22 cellular contexts compared by ENCODE assay signal in genomic region chr22:45529966-45530575, GRCh38. TPM values are rescaled to one million over a fixed set of nuclear protein-coding genes. Genes with fewer than 3 reads are reported as not detected.
A peak's percentile ranks its signal among the peaks of the same experiment; 100 is the strongest.
DNase-seq lines count a peak whose midpoint lies in the region; ATAC-seq and TF ChIP-seq lines count a peak whose summit lies in the region.
"Had no signal": no experiment of that assay in that cellular context is flagged by ENCODE, and none has a peak within 500 bp of the region (broad histone marks: within the 10 kb centered on the region; RNA-seq: fewer than 3 reads in every experiment).

No MANE protein-coding gene starts in this region.

- TF ChIP-seq EP300 in SK-N-SH (IDR thresholded peaks at IDR 0.05; ENCODE audit: borderline replicate concordance in 1 of 2, low read depth in 1 of 2, low read length in 1 of 2) (peak in 1 of 2 experiments; percentile 31; a peak in 1 of 4 replicates), esophagus muscularis mucosa (IDR thresholded peaks at IDR 0.05) (no peak)

- H3K36me3 Mint-ChIP-seq in mesothelial cell of epicardium = peaks cover 14% of the 10 kb centered on the region
- H3K36me3 Mint-ChIP-seq: activated naive CD4-positive, alpha-beta T cell treated with anti-CD3 and anti-CD28 coated beads, Interleukin-2, amount 50 U/mL, for 72 hours; natural killer cell treated with Interleukin-12 subunit alpha and Interleukin-12 subunit beta and Interleukin-15 and Interleukin-18, amount 100 ng/mL, for 72 hours had no signal

- H3K4me1 ChIP-seq in SK-N-SH (ENCODE audit: control insufficient read depth in 1 of 2, insufficient read depth in 2 of 2, low read depth in 1 of 2, low read length in 1 of 2) (peaks cover 3 to 34% of the 10 kb centered on the region in 2 experiments; a peak in 2 of 4 replicates), esophagus muscularis mucosa (peaks cover 4 to 96% (median 88%) of the 10 kb centered on the region in 4 donors), uterus (peaks cover 0 to 7% of the 10 kb centered on the region in 2 donors)
- H3K4me1 ChIP-seq: BLaER1 treated with 17β-estradiol and CSF1 and Interleukin-3, amounts not matched to agents 10 nM and 100 nM; breast epithelium had no signal

- H3K27me3 Mint-ChIP-seq in mesothelial cell of epicardium (ENCODE audit: low read depth) = no peaks in the 10 kb centered on the region
- H3K27me3 Mint-ChIP-seq: stimulated activated naive CD8-positive, alpha-beta T cell treated with anti-CD3 and anti-CD28 coated beads, Interleukin-15, Interleukin-2, amounts not matched to agents 100 ng/mL and 50 ng/mL, for 24 hours had no signal

- no peaks in the 10 kb centered on the region for H4K20me1 ChIP-seq in SK-N-SH (ENCODE audit: insufficient read depth)

- H3K79me2 ChIP-seq in SK-N-SH (ENCODE audit: insufficient read depth) = no peaks in the 10 kb centered on the region

- H3K4me1 Mint-ChIP-seq in mesothelial cell of epicardium = peaks cover 42% of the 10 kb centered on the region

- H2AFZ ChIP-seq in SK-N-SH (ENCODE audit: low read depth) = no peak overlapping the region

- H3K4me3 ChIP-seq in SK-N-SH (ENCODE audit: low read depth in 2 of 2, low read length in 1 of 2) (no peak overlapping the region), esophagus muscularis mucosa (no peak overlapping the region), uterus (no peak overlapping the region)
- H3K4me3 ChIP-seq: BLaER1 treated with 17β-estradiol and CSF1 and Interleukin-3, amounts not matched to agents 10 nM and 100 nM; breast epithelium; MG63 had no signal

- TF ChIP-seq CTCF in SK-N-SH (IDR thresholded peaks at IDR 0.05) (no peak), esophagus muscularis mucosa (IDR thresholded peaks at IDR 0.05) (no peak), mesothelial cell of epicardium (IDR thresholded peaks at IDR 0.05; ENCODE audit: unreplicated experiment) (no peak), uterus (IDR thresholded peaks at IDR 0.05) (no peak)

- H3K4me2 ChIP-seq in SK-N-SH = no peak overlapping the region
- H3K4me2 ChIP-seq: BLaER1 treated with 17β-estradiol and CSF1 and Interleukin-3, amounts not matched to agents 10 nM and 100 nM had no signal

- H3K36me3 ChIP-seq in SK-N-SH (replicated peaks in 1 of 2; ENCODE audit: control insufficient read depth in 1 of 2, insufficient read depth in 2 of 2, low read length in 1 of 2) (peaks cover 8 to 29% of the 10 kb centered on the region in 2 experiments), esophagus muscularis mucosa (peaks cover 0 to 14% (median 0%) of the 10 kb centered on the region in 4 donors), uterus (no peaks in the 10 kb centered on the region)
- H3K36me3 ChIP-seq: breast epithelium had no signal

- peaks cover 6% of the 10 kb centered on the region for H3F3A ChIP-seq in SK-N-SH (replicated peaks; ENCODE audit: insufficient read depth)

- H3K9me3 ChIP-seq in SK-N-SH = no peaks in the 10 kb centered on the region
- H3K9me3 ChIP-seq in esophagus muscularis mucosa = no peaks in the 10 kb centered on the region
- no peaks in the 10 kb centered on the region for H3K9me3 ChIP-seq in uterus
- H3K9me3 ChIP-seq: BLaER1 treated with 17β-estradiol and CSF1 and Interleukin-3, amounts not matched to agents 10 nM and 100 nM; breast epithelium; MG63 had no signal

- H3K27me3 ChIP-seq in SK-N-SH (ENCODE audit: insufficient read depth) = no peaks in the 10 kb centered on the region
- no peaks in the 10 kb centered on the region for H3K27me3 ChIP-seq in esophagus muscularis mucosa
- H3K27me3 ChIP-seq in uterus = no peaks in the 10 kb centered on the region
- H3K27me3 ChIP-seq: BLaER1 treated with 17β-estradiol and CSF1 and Interleukin-3, amounts not matched to agents 10 nM and 100 nM; breast epithelium; MG63 had no signal

- no peak overlapping the region for H3K9ac ChIP-seq in SK-N-SH
- H3K9ac ChIP-seq: BLaER1 treated with 17β-estradiol and CSF1 and Interleukin-3, amounts not matched to agents 10 nM and 100 nM had no signal

- H3K27ac ChIP-seq in SK-N-SH (ENCODE audit: low read depth in 2 of 2, low read length in 1 of 2) (peak overlapping the region in 1 of 2 experiments; percentile 82; a peak in 2 of 4 replicates), esophagus muscularis mucosa (replicated peaks in 1 of 4) (peak overlapping the region in 3 of 4 donors; percentile 73 to 92 (median 84)), uterus (peak overlapping the region; percentile 48 to 55)
- H3K27ac ChIP-seq: 22Rv1; BLaER1 treated with 17β-estradiol and CSF1 and Interleukin-3, amounts not matched to agents 10 nM and 100 nM; HL-60 had no signal

- H3K27ac Mint-ChIP-seq in mesothelial cell of epicardium = peak overlapping the region; percentile 96
- H3K27ac Mint-ChIP-seq: activated naive CD4-positive, alpha-beta T cell treated with anti-CD3 and anti-CD28 coated beads, Interleukin-2, amount 50 U/mL, for 72 hours; dendritic cell treated with granulocyte-macrophage colony-stimulating factor and Interleukin-4, amounts not matched to agents 40 ng/mL and 50 ng/mL, for 4 days; natural killer cell treated with Interleukin-12 subunit alpha and Interleukin-12 subunit beta and Interleukin-15 and Interleukin-18, amount 100 ng/mL, for 72 hours; stimulated activated naive CD8-positive, alpha-beta T cell treated with anti-CD3 and anti-CD28 coated beads, Interleukin-15, Interleukin-2, amounts not matched to agents 100 ng/mL and 50 ng/mL, for 24 hours had no signal

- CTCF ChIA-PET in SK-N-SH (lab: Yijun Ruan, JAX) = interaction anchor here (0.8 kb wide), 1 partner anchor 27 kb away, joined by 3 read pairs; the partner anchor contains the start of gene FBLN1

- peak; percentile 74 for DNase-seq in SK-N-SH
- DNase-seq in esophagus muscularis mucosa (ENCODE audit: extremely low spot score) = no peak
- no peak for DNase-seq in mesothelial cell of epicardium (ENCODE audit: low spot score in 2 of 2, unreplicated experiment in 2 of 2)
- no peak for DNase-seq in uterus
- no peak for DNase-seq in COLO829 (ENCODE audit: low spot score)
- DNase-seq in SW480 (ENCODE audit: low spot score) = no peak
- DNase-seq in NCI-H2171 treated with DMSO at 0.1 percent for 48 hours (lab: John Stamatoyannopoulos, UW) = no peak
- DNase-seq: left cardiac atrium; MG63; midbrain; NCI-H69; stimulated activated CD4-positive, alpha-beta T cell treated with anti-CD3 and anti-CD28 coated beads, Interleukin-4, amount 100 ng/mL, for 24 hours; SW 1271 had no signal

- TF ChIP-seq POLR2A in esophagus muscularis mucosa (IDR thresholded peaks at IDR 0.05; ENCODE audit: low read depth) (no peak), uterus (IDR thresholded peaks at IDR 0.05) (no peak)

- intact Hi-C loops in esophagus muscularis mucosa (cut with DNase I) (no loop called here), uterus (cut with DNase I; ENCODE audit: low total_unique reads) (no loop called here)

- POLR2A ChIA-PET in SK-N-SH (lab: Yijun Ruan, JAX) = interaction anchor here (1.2 kb wide), 1 partner anchor 25 kb away, joined by 3 read pairs; no protein-coding TSS in a partner anchor

- ATAC-seq in SK-N-SH treated with all-trans-retinoic acid at 6 μM for 48 hours = no peak
- ATAC-seq: activated naive CD4-positive, alpha-beta T cell treated with anti-CD3 and anti-CD28 coated beads, Interleukin-2, amount 50 U/mL, for 72 hours; left cardiac atrium; natural killer cell treated with Interleukin-12 subunit alpha and Interleukin-12 subunit beta and Interleukin-15 and Interleukin-18, amount 100 ng/mL, for 72 hours had no signal

- no peak overlapping the region for H3K4me3 Mint-ChIP-seq in mesothelial cell of epicardium
- H3K4me3 Mint-ChIP-seq: dendritic cell treated with granulocyte-macrophage colony-stimulating factor and Interleukin-4, amounts not matched to agents 40 ng/mL and 50 ng/mL, for 4 days; natural killer cell treated with Interleukin-12 subunit alpha and Interleukin-12 subunit beta and Interleukin-15 and Interleukin-18, amount 100 ng/mL, for 72 hours; stimulated activated naive CD8-positive, alpha-beta T cell treated with anti-CD3 and anti-CD28 coated beads, Interleukin-15, Interleukin-2, amounts not matched to agents 100 ng/mL and 50 ng/mL, for 24 hours had no signal

- no peaks in the 10 kb centered on the region for H3K9me2 ChIP-seq in SK-N-SH

- H3K9me3 Mint-ChIP-seq in mesothelial cell of epicardium = no peaks in the 10 kb centered on the region
- H3K9me3 Mint-ChIP-seq: activated naive CD4-positive, alpha-beta T cell treated with anti-CD3 and anti-CD28 coated beads, Interleukin-2, amount 50 U/mL, for 72 hours; dendritic cell treated with granulocyte-macrophage colony-stimulating factor and Interleukin-4, amounts not matched to agents 40 ng/mL and 50 ng/mL, for 4 days; natural killer cell treated with Interleukin-12 subunit alpha and Interleukin-12 subunit beta and Interleukin-15 and Interleukin-18, amount 100 ng/mL, for 72 hours; stimulated activated naive CD8-positive, alpha-beta T cell treated with anti-CD3 and anti-CD28 coated beads, Interleukin-15, Interleukin-2, amounts not matched to agents 100 ng/mL and 50 ng/mL, for 24 hours had no signal

- WGBS in SK-N-SH (ENCODE audit: low lambda C conversion rate) = 85% methylated on average over 11 of the region's 11 CpGs
- WGBS in esophagus muscularis mucosa = 77% methylated on average over 11 of the region's 11 CpGs

- TF ChIP-seq RAD21 in SK-N-SH (IDR thresholded peaks at IDR 0.05; ENCODE audit: low read length) = no peak

TF ChIP-seq in SK-N-SH, 30 proteins besides CTCF, POLR2A, EP300 and RAD21 (continues in another document):
- TF ChIP-seq TCF12 (IDR thresholded peaks at IDR 0.05) = no peak
- TF ChIP-seq CHD2 (IDR thresholded peaks at IDR 0.05; ENCODE audit: low read length, partially characterized antibody) = peak; percentile 17
- TF ChIP-seq GATA2 (CRISPR knock-in tag; IDR thresholded peaks at IDR 0.05) = peak; percentile 66
- 0 out of 2 replicates have a peak, but pooled peaks have one; percentile 23 for TF ChIP-seq RCOR1 (IDR thresholded peaks at IDR 0.05; ENCODE audit: low read length)

TF ChIP-seq in SK-N-SH treated with all-trans-retinoic acid at 6 μM for 48 hours, 23 proteins besides CTCF, POLR2A, EP300 and RAD21 (continues in another document):
- TF ChIP-seq CSDC2 (CRISPR knock-in tag; IDR thresholded peaks at IDR 0.05) = no peak
- TF ChIP-seq ZNF565 (CRISPR knock-in tag; conservative IDR thresholded peaks at IDR 0.05; ENCODE audit: low read depth) = no peak

RNA-seq across cellular contexts. Expression of gene FBLN1, which starts 27.4 kb away (rescaled TPM):
- 94.8 and 147 TPM in 2 replicates for polyA plus RNA-seq in SK-N-SH (2012; rRNA removed)
- polyA plus RNA-seq in SK-N-SH (2012; cell fraction: cytosol; rRNA removed) = 68.7 and 110 TPM in 2 replicates
- polyA plus RNA-seq in SK-N-SH (2012; cell fraction: nucleus; rRNA removed) = 83.2 and 89.7 TPM in 2 replicates
- total RNA-seq in esophagus muscularis mucosa = 100 to 1,000 TPM; 355 to 534 (median 417) TPM
- 283 to 297 TPM (median 296 TPM) in 3 replicates for total RNA-seq in mesothelial cell of epicardium
- total RNA-seq in uterus = 100 to 1,000 TPM; 388 to 644 (median 479) TPM
- total RNA-seq: natural killer cell treated with Interleukin-12 subunit alpha and Interleukin-12 subunit beta and Interleukin-15 and Interleukin-18, amount 100 ng/mL, for 72 hours had no signal
